Comparison of ENCODE assay signal across 1 cellular context in the genomic region with DNA sequence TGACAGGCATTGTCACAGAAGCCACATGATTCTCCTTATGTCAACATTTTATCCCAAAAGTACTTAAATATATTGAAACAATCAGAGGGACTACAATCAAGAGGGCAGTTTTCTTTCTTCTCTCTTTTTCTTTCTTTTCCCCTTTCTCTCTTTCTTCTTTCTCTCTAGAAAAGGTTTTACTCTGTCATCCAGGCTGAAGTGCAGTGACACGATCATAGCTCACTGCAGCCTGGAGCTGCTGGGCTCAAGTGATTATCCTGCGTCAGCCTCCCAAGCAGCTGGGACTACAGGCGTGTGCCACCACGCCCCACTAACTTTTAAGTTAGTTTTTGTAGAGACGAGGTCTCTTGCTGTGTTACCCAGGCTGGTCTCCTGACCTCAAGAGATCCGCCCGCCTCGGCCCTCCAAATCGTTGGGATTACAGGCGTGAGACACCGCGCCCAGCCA.
TF ChIP-seq lines count a peak whose summit lies in the region.

No MANE protein-coding gene starts in this region.

TF ChIP-seq in HepG2, 621 proteins besides CTCF, POLR2A, EP300 and RAD21:
- TF ChIP-seq, protein P1, sequence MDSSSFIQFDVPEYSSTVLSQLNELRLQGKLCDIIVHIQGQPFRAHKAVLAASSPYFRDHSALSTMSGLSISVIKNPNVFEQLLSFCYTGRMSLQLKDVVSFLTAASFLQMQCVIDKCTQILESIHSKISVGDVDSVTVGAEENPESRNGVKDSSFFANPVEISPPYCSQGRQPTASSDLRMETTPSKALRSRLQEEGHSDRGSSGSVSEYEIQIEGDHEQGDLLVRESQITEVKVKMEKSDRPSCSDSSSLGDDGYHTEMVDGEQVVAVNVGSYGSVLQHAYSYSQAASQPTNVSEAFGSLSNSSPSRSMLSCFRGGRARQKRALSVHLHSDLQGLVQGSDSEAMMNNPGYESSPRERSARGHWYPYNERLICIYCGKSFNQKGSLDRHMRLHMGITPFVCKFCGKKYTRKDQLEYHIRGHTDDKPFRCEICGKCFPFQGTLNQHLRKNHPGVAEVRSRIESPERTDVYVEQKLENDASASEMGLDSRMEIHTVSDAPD (CRISPR knock-in tag; IDR thresholded peaks at IDR 0.05): no peak
- TF ChIP-seq SATB2 (CRISPR knock-in tag; IDR thresholded peaks at IDR 0.05) (no peak), ZMYM2 (CRISPR knock-in tag; IDR thresholded peaks at IDR 0.05) (0 out of 2 replicates have a peak, but pooled peaks have one; percentile 3), ZBTB20 (CRISPR knock-in tag; IDR thresholded peaks at IDR 0.05; ENCODE audit: borderline replicate concordance, low read depth) (no peak), ZNF3 (CRISPR knock-in tag; IDR thresholded peaks at IDR 0.05) (no peak), ZNF589 (CRISPR knock-in tag; conservative IDR thresholded peaks at IDR 0.05) (no peak), FOXC1 (CRISPR knock-in tag; IDR thresholded peaks at IDR 0.05; ENCODE audit: borderline replicate concordance) (0 out of 2 replicates have a peak, but pooled peaks have one; percentile 1), ZNF670 (CRISPR knock-in tag; IDR thresholded peaks at IDR 0.05; ENCODE audit: borderline replicate concordance) (no peak), ZNF652 (CRISPR knock-in tag; IDR thresholded peaks at IDR 0.05; ENCODE audit: borderline replicate concordance, low read depth) (no peak), ZNF460 (CRISPR knock-in tag; IDR thresholded peaks at IDR 0.05; ENCODE audit: borderline replicate concordance) (peak; percentile 95), DR1 (CRISPR knock-in tag; IDR thresholded peaks at IDR 0.05) (no peak), ZNF780A (CRISPR knock-in tag; IDR thresholded peaks at IDR 0.05) (no peak), FLYWCH1 (CRISPR knock-in tag; IDR thresholded peaks at IDR 0.05) (no peak), ZNF567 (CRISPR knock-in tag; IDR thresholded peaks at IDR 0.05; ENCODE audit: borderline replicate concordance) (no peak), EZH2 (conservative IDR thresholded peaks at IDR 0.05; ENCODE audit: low read depth, low read length) (peak; percentile 99; the same call in 1 of the 2 replicates), TMF1 (CRISPR knock-in tag; IDR thresholded peaks at IDR 0.05; ENCODE audit: low read depth) (no peak), CBX2 (IDR thresholded peaks at IDR 0.05; ENCODE audit: low read depth, low read length) (0 out of 2 replicates have a peak, but pooled peaks have one; percentile 39), CBX2 (CRISPR knock-in tag; IDR thresholded peaks at IDR 0.05; ENCODE audit: low read depth) (no peak; the same call in 1 of the 2 replicates), MTA1 (CRISPR knock-in tag; IDR thresholded peaks at IDR 0.05; ENCODE audit: borderline replicate concordance) (no peak), SNAPC2 (CRISPR knock-in tag; IDR thresholded peaks at IDR 0.05) (0 out of 2 replicates have a peak, but pooled peaks have one; percentile 57)
- TF ChIP-seq, protein P2, sequence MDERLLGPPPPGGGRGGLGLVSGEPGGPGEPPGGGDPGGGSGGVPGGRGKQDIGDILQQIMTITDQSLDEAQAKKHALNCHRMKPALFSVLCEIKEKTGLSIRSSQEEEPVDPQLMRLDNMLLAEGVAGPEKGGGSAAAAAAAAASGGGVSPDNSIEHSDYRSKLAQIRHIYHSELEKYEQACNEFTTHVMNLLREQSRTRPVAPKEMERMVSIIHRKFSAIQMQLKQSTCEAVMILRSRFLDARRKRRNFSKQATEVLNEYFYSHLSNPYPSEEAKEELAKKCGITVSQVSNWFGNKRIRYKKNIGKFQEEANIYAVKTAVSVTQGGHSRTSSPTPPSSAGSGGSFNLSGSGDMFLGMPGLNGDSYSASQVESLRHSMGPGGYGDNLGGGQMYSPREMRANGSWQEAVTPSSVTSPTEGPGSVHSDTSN (CRISPR knock-in tag; IDR thresholded peaks at IDR 0.05): no peak
- TF ChIP-seq, protein P3, sequence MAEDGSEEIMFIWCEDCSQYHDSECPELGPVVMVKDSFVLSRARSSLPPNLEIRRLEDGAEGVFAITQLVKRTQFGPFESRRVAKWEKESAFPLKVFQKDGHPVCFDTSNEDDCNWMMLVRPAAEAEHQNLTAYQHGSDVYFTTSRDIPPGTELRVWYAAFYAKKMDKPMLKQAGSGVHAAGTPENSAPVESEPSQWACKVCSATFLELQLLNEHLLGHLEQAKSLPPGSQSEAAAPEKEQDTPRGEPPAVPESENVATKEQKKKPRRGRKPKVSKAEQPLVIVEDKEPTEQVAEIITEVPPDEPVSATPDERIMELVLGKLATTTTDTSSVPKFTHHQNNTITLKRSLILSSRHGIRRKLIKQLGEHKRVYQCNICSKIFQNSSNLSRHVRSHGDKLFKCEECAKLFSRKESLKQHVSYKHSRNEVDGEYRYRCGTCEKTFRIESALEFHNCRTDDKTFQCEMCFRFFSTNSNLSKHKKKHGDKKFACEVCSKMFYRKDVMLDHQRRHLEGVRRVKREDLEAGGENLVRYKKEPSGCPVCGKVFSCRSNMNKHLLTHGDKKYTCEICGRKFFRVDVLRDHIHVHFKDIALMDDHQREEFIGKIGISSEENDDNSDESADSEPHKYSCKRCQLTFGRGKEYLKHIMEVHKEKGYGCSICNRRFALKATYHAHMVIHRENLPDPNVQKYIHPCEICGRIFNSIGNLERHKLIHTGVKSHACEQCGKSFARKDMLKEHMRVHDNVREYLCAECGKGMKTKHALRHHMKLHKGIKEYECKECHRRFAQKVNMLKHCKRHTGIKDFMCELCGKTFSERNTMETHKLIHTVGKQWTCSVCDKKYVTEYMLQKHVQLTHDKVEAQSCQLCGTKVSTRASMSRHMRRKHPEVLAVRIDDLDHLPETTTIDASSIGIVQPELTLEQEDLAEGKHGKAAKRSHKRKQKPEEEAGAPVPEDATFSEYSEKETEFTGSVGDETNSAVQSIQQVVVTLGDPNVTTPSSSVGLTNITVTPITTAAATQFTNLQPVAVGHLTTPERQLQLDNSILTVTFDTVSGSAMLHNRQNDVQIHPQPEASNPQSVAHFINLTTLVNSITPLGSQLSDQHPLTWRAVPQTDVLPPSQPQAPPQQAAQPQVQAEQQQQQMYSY (CRISPR knock-in tag; IDR thresholded peaks at IDR 0.05): no peak
- TF ChIP-seq, protein P4, sequence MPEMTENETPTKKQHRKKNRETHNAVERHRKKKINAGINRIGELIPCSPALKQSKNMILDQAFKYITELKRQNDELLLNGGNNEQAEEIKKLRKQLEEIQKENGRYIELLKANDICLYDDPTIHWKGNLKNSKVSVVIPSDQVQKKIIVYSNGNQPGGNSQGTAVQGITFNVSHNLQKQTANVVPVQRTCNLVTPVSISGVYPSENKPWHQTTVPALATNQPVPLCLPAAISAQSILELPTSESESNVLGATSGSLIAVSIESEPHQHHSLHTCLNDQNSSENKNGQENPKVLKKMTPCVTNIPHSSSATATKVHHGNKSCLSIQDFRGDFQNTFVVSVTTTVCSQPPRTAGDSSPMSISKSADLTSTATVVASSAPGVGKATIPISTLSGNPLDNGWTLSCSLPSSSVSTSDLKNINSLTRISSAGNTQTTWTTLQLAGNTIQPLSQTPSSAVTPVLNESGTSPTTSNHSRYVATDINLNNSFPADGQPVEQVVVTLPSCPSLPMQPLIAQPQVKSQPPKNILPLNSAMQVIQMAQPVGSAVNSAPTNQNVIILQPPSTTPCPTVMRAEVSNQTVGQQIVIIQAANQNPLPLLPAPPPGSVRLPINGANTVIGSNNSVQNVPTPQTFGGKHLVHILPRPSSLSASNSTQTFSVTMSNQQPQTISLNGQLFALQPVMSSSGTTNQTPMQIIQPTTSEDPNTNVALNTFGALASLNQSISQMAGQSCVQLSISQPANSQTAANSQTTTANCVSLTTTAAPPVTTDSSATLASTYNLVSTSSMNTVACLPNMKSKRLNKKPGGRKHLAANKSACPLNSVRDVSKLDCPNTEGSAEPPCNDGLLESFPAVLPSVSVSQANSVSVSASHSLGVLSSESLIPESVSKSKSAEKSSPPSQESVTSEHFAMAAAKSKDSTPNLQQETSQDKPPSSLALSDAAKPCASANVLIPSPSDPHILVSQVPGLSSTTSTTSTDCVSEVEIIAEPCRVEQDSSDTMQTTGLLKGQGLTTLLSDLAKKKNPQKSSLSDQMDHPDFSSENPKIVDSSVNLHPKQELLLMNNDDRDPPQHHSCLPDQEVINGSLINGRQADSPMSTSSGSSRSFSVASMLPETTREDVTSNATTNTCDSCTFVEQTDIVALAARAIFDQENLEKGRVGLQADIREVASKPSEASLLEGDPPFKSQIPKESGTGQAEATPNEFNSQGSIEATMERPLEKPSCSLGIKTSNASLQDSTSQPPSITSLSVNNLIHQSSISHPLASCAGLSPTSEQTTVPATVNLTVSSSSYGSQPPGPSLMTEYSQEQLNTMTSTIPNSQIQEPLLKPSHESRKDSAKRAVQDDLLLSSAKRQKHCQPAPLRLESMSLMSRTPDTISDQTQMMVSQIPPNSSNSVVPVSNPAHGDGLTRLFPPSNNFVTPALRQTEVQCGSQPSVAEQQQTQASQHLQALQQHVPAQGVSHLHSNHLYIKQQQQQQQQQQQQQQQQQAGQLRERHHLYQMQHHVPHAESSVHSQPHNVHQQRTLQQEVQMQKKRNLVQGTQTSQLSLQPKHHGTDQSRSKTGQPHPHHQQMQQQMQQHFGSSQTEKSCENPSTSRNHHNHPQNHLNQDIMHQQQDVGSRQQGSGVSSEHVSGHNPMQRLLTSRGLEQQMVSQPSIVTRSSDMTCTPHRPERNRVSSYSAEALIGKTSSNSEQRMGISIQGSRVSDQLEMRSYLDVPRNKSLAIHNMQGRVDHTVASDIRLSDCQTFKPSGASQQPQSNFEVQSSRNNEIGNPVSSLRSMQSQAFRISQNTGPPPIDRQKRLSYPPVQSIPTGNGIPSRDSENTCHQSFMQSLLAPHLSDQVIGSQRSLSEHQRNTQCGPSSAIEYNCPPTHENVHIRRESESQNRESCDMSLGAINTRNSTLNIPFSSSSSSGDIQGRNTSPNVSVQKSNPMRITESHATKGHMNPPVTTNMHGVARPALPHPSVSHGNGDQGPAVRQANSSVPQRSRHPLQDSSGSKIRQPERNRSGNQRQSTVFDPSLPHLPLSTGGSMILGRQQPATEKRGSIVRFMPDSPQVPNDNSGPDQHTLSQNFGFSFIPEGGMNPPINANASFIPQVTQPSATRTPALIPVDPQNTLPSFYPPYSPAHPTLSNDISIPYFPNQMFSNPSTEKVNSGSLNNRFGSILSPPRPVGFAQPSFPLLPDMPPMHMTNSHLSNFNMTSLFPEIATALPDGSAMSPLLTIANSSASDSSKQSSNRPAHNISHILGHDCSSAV (CRISPR knock-in tag; IDR thresholded peaks at IDR 0.05; ENCODE audit: borderline replicate concordance): no peak
- TF ChIP-seq, protein P5, sequence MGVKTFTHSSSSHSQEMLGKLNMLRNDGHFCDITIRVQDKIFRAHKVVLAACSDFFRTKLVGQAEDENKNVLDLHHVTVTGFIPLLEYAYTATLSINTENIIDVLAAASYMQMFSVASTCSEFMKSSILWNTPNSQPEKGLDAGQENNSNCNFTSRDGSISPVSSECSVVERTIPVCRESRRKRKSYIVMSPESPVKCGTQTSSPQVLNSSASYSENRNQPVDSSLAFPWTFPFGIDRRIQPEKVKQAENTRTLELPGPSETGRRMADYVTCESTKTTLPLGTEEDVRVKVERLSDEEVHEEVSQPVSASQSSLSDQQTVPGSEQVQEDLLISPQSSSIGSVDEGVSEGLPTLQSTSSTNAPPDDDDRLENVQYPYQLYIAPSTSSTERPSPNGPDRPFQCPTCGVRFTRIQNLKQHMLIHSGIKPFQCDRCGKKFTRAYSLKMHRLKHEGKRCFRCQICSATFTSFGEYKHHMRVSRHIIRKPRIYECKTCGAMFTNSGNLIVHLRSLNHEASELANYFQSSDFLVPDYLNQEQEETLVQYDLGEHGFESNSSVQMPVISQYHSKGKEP (CRISPR knock-in tag; IDR thresholded peaks at IDR 0.05): no peak
- TF ChIP-seq, protein P6, sequence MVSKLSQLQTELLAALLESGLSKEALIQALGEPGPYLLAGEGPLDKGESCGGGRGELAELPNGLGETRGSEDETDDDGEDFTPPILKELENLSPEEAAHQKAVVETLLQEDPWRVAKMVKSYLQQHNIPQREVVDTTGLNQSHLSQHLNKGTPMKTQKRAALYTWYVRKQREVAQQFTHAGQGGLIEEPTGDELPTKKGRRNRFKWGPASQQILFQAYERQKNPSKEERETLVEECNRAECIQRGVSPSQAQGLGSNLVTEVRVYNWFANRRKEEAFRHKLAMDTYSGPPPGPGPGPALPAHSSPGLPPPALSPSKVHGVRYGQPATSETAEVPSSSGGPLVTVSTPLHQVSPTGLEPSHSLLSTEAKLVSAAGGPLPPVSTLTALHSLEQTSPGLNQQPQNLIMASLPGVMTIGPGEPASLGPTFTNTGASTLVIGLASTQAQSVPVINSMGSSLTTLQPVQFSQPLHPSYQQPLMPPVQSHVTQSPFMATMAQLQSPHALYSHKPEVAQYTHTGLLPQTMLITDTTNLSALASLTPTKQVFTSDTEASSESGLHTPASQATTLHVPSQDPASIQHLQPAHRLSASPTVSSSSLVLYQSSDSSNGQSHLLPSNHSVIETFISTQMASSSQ (IDR thresholded peaks at IDR 0.05; ENCODE audit: low read depth): no peak
- TF ChIP-seq, protein P6 (CRISPR knock-in tag; IDR thresholded peaks at IDR 0.05; ENCODE audit: borderline replicate concordance): no peak
- TF ChIP-seq, protein P7, sequence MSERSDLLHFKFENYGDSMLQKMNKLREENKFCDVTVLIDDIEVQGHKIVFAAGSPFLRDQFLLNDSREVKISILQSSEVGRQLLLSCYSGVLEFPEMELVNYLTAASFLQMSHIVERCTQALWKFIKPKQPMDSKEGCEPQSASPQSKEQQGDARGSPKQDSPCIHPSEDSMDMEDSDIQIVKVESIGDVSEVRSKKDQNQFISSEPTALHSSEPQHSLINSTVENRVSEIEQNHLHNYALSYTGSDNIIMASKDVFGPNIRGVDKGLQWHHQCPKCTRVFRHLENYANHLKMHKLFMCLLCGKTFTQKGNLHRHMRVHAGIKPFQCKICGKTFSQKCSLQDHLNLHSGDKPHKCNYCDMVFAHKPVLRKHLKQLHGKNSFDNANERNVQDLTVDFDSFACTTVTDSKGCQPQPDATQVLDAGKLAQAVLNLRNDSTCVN (CRISPR knock-in tag; IDR thresholded peaks at IDR 0.05; ENCODE audit: borderline replicate concordance): 0 out of 2 replicates have a peak, but pooled peaks have one; percentile 11
- TF ChIP-seq, protein P8, sequence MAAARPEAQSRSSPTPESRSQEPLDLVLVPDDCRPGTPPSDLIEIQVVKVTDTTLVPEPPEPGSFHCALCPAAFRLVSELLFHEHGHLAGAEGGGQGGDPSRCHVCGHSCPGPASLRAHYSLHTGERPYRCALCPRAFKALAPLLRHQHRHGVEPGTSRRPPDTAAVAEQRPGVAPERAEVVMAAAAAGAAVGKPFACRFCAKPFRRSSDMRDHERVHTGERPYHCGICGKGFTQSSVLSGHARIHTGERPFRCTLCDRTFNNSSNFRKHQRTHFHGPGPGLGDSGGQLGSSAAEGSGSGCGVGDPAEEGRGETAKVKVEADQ (CRISPR knock-in tag; IDR thresholded peaks at IDR 0.05; ENCODE audit: borderline replicate concordance): no peak
- TF ChIP-seq, protein P9, sequence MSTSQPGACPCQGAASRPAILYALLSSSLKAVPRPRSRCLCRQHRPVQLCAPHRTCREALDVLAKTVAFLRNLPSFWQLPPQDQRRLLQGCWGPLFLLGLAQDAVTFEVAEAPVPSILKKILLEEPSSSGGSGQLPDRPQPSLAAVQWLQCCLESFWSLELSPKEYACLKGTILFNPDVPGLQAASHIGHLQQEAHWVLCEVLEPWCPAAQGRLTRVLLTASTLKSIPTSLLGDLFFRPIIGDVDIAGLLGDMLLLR (CRISPR knock-in tag; IDR thresholded peaks at IDR 0.05): no peak
TF ChIP-seq in HepG2: peak in this region for 7.
